Comparison of ENCODE assay signal across 8 cellular contexts in the genomic region with DNA sequence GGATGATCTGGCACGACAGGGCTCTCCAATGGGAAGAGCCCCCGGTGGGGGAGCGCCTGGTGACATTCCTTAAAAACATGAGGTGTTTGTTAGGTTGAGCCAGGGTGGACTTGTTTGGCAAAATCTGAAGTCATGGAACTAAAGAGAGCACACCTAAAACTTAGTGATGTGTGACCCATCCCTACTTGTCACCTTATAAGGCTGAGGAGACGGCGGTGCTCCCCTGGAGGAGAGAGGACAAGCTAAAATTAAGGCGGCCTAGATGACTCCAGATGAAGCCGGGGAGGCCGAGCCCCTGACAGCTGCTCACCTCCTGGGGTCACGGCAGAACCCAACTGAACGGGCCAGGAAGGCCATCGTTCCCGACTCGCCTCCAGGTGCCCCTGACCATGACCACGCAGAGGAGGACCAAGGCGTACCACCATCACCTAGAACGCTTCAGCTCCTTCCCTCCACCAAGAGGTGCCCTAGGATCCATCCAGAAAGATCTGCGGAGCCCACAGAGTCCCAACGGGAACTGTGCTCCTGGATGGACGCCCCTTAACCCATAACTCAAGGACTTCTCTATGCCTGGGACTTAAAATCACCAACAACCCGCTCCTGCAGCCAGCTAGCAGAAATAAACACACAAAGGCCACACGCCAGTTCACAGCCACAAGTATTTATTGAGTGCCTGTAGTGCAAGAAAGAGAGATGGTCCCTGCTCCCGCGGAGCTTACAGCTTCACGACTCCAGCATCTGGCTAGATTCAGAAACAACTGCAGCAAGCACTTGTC. TPM values are rescaled to one million over a fixed set of nuclear protein-coding genes. Genes with fewer than 3 reads are reported as not detected.
DNase-seq lines count a peak whose midpoint lies in the region; ATAC-seq and TF ChIP-seq lines count a peak whose summit lies in the region.

No MANE protein-coding gene starts in this region.

- peak overlapping the region; percentile 40 for H3K27ac Mint-ChIP-seq in activated CD8-positive, alpha-beta memory T cell treated with anti-CD3 and anti-CD28 coated beads, Interleukin-2, amount 10 ng/mL, durations not matched to agents 7 days and 5 days
- H3K27ac Mint-ChIP-seq in activated naive CD8-positive, alpha-beta T cell treated with anti-CD3 and anti-CD28 coated beads, Interleukin-2, amount 10 ng/mL, durations not matched to agents 7 days and 5 days, result peak overlapping the region; percentile 80

- peaks cover 14% of the 10 kb centered on the region for H3K4me1 Mint-ChIP-seq in activated CD8-positive, alpha-beta memory T cell treated with anti-CD3 and anti-CD28 coated beads, Interleukin-2, amount 10 ng/mL, durations not matched to agents 7 days and 5 days
- H3K4me1 Mint-ChIP-seq in activated naive CD8-positive, alpha-beta T cell treated with anti-CD3 and anti-CD28 coated beads, Interleukin-2, amount 10 ng/mL, durations not matched to agents 7 days and 5 days, result peaks cover 29% of the 10 kb centered on the region

- ATAC-seq in activated CD8-positive, alpha-beta memory T cell treated with anti-CD3 and anti-CD28 coated beads, Interleukin-2, amount 10 ng/mL, durations not matched to agents 7 days and 5 days, result no peak
- ATAC-seq in activated naive CD8-positive, alpha-beta T cell treated with anti-CD3 and anti-CD28 coated beads, Interleukin-2, amount 10 ng/mL, durations not matched to agents 7 days and 5 days (ENCODE audit: low read depth), result no peak
- no peak for ATAC-seq in thoracic aorta (ENCODE audit: insufficient number of reproducible peaks, low FRiP score, low read depth)

- H3K4me1 ChIP-seq in thoracic aorta (ENCODE audit: control insufficient read depth in 1 of 2, low read depth in 2 of 2), result peaks cover 2 to 25% of the 10 kb centered on the region in 2 donors

- H3K27me3 ChIP-seq in thoracic aorta (replicated peaks; ENCODE audit: insufficient read depth), result no peaks in the 10 kb centered on the region

- H3K27ac ChIP-seq in thoracic aorta, result peak overlapping the region; percentile 85 to 90

- H3K27me3 Mint-ChIP-seq in activated CD8-positive, alpha-beta memory T cell treated with anti-CD3 and anti-CD28 coated beads, Interleukin-2, amount 10 ng/mL, durations not matched to agents 7 days and 5 days, result peaks cover 19% of the 10 kb centered on the region
- H3K27me3 Mint-ChIP-seq in activated naive CD8-positive, alpha-beta T cell treated with anti-CD3 and anti-CD28 coated beads, Interleukin-2, amount 10 ng/mL, durations not matched to agents 7 days and 5 days, result peaks cover 3% of the 10 kb centered on the region

- H3K9me3 ChIP-seq in thoracic aorta, result no peaks in the 10 kb centered on the region

- CTCF ChIA-PET in activated CD8-positive, alpha-beta memory T cell treated with anti-CD3 and anti-CD28 coated beads, Interleukin-2, amount 10 ng/mL, durations not matched to agents 7 days and 5 days (lab: Charles Lee), result interaction anchor here (0.8 to 4.5 kb wide), 8 partner anchors 10 to 173 kb away, joined by 3 to 30 read pairs (median 3); no protein-coding TSS in a partner anchor

- TF ChIP-seq CTCF in thoracic aorta (IDR thresholded peaks at IDR 0.05), result no peak

- POLR2A ChIA-PET in activated naive CD8-positive, alpha-beta T cell treated with anti-CD3 and anti-CD28 coated beads, Interleukin-2, amount 10 ng/mL, durations not matched to agents 7 days and 5 days (lab: Charles Lee), result interaction anchor here (0.6 to 6.0 kb wide), 9 partner anchors 10 to 307 kb away, joined by 3 to 36 read pairs (median 8); a partner anchor contains a TSS

- peak overlapping the region; percentile 64 for H3K4me3 Mint-ChIP-seq in activated CD8-positive, alpha-beta memory T cell treated with anti-CD3 and anti-CD28 coated beads, Interleukin-2, amount 10 ng/mL, durations not matched to agents 7 days and 5 days
- peak overlapping the region; percentile 81 for H3K4me3 Mint-ChIP-seq in activated naive CD8-positive, alpha-beta T cell treated with anti-CD3 and anti-CD28 coated beads, Interleukin-2, amount 10 ng/mL, durations not matched to agents 7 days and 5 days

- H3K36me3 Mint-ChIP-seq in activated CD8-positive, alpha-beta memory T cell treated with anti-CD3 and anti-CD28 coated beads, Interleukin-2, amount 10 ng/mL, durations not matched to agents 7 days and 5 days, result peaks cover 6% of the 10 kb centered on the region
- H3K36me3 Mint-ChIP-seq in activated naive CD8-positive, alpha-beta T cell treated with anti-CD3 and anti-CD28 coated beads, Interleukin-2, amount 10 ng/mL, durations not matched to agents 7 days and 5 days, result peaks cover 21% of the 10 kb centered on the region

- no peaks in the 10 kb centered on the region for H3K36me3 ChIP-seq in thoracic aorta

- peak overlapping the region; percentile 98 for H3K4me3 ChIP-seq in thoracic aorta

- H3K9me3 Mint-ChIP-seq in activated CD8-positive, alpha-beta memory T cell treated with anti-CD3 and anti-CD28 coated beads, Interleukin-2, amount 10 ng/mL, durations not matched to agents 7 days and 5 days (ENCODE audit: low read depth), result no peaks in the 10 kb centered on the region
- no peaks in the 10 kb centered on the region for H3K9me3 Mint-ChIP-seq in activated naive CD8-positive, alpha-beta T cell treated with anti-CD3 and anti-CD28 coated beads, Interleukin-2, amount 10 ng/mL, durations not matched to agents 7 days and 5 days

- no peak for DNase-seq in activated CD8-positive, alpha-beta memory T cell treated with anti-CD3 and anti-CD28 coated beads, Interleukin-2, amount 10 ng/mL, durations not matched to agents 7 days and 5 days
- DNase-seq in activated CD8-positive, alpha-beta memory T cell treated with anti-CD3 and anti-CD28 coated beads, Interleukin-2, amount 50 U/mL, for 4 hours, result no peak
- no peak for DNase-seq in activated naive CD8-positive, alpha-beta T cell treated with anti-CD3 and anti-CD28 coated beads, Interleukin-2, amount 10 ng/mL, durations not matched to agents 7 days and 5 days
- peak; percentile 54 for DNase-seq in kidney tubule cell (ENCODE audit: low spot score)
- no peak for DNase-seq in thoracic aorta (ENCODE audit: low spot score)
- DNase-seq in stimulated activated CD4-positive, alpha-beta T cell treated with anti-CD3 and anti-CD28 coated beads, Interleukin-4, amount 100 ng/mL, for 24 hours, result no peak
- no peak for DNase-seq in kidney glomerular epithelial cell (lab: John Stamatoyannopoulos, UW)
- DNase-seq in T-helper 9 cell, result no peak

RNA-seq across cellular contexts. Expression of a gene that starts 1.0 kb away (rescaled TPM):
- total RNA-seq in activated CD8-positive, alpha-beta memory T cell treated with anti-CD3 and anti-CD28 coated beads, Interleukin-2, amount 10 ng/mL, durations not matched to agents 7 days and 5 days, result 10 to 100 TPM in 1 of 2 experiments, 1 to 10 TPM in 1; 8.6 to 11.6 TPM
- total RNA-seq in activated naive CD8-positive, alpha-beta T cell treated with anti-CD3 and anti-CD28 coated beads, Interleukin-2, amount 10 ng/mL, durations not matched to agents 7 days and 5 days, result 10 to 100 TPM; 15.2 to 18.1 TPM
- total RNA-seq in thoracic aorta, result 10 to 100 TPM in 1 of 2 donors, 1 to 10 TPM in 1; 7.9 to 14.3 TPM
